17 cellular contexts compared by ENCODE assay signal in the genomic region with DNA sequence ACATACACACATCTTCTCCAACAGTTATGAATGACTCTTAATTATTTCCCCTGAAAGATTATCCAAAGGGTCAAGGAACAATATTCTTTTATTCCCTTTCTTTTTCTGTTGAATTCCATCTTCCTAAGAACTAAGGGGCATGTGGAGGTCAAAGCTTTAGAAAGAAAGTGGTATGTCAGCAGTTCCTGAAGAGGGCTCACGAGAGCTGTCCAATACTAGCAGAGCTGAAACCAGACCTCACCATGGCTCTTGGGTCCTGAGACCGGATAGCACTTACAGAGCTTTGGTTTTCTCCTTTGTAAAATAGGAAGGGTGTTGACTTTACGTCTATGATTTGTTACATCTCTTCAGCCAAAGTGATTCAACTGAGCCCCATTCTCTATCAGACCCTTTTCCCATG.
DNase-seq lines count a peak whose midpoint lies in the region; ATAC-seq and TF ChIP-seq lines count a peak whose summit lies in the region.
"Had no signal": no experiment of that assay in that cellular context is flagged by ENCODE, and none has a peak within 500 bp of the region (broad histone marks: within the 10 kb centered on the region; RNA-seq: fewer than 3 reads in every experiment).

No MANE protein-coding gene starts in this region.

- no peaks in the 10 kb centered on the region for H3K36me3 ChIP-seq in upper lobe of left lung
- H3K36me3 ChIP-seq: tibial artery had no signal

- TF ChIP-seq EP300 in upper lobe of left lung (IDR thresholded peaks at IDR 0.05) = no peak

- DNase-seq in NCI-H82 (lab: John Stamatoyannopoulos, UW) = peak; percentile 18
- DNase-seq in NCI-H82 treated with DMSO at 0.1 percent for 48 hours (lab: John Stamatoyannopoulos, UW; ENCODE audit: unreplicated experiment) = no peak
- DNase-seq in RPMI8226 = peak; percentile 4
- DNase-seq in foreskin melanocyte = peak; percentile 27
- DNase-seq in upper lobe of left lung = peak in 1 of 2 donors; percentile 28
- no peak for DNase-seq in HuH-7 (ENCODE audit: low spot score)
- no peak for DNase-seq in NCI-H187 (lab: John Stamatoyannopoulos, UW)
- DNase-seq: activated CD4-positive, alpha-beta T cell treated with anti-CD3 and anti-CD28 coated beads, Interleukin-2, amount 50 U/mL, for 48 hours; GDM1; KBM-7; NCI-H1436 treated with DMSO at 0.1 percent for 48 hours; NCI-H69; right cardiac atrium; stimulated activated CD8-positive, alpha-beta memory T cell treated with anti-CD3 and anti-CD28 coated beads, Interleukin-4, amount 100 ng/mL, for 48 hours; T1000; tibial artery had no signal

- no peaks in the 10 kb centered on the region for H3K9me3 ChIP-seq in upper lobe of left lung
- H3K9me3 ChIP-seq: tibial artery had no signal

- no peak for TF ChIP-seq CTCF in upper lobe of left lung (IDR thresholded peaks at IDR 0.05)

- no peak for TF ChIP-seq POLR2A in upper lobe of left lung (IDR thresholded peaks at IDR 0.05)

- H3K27me3 ChIP-seq in upper lobe of left lung = no peaks in the 10 kb centered on the region
- H3K27me3 ChIP-seq: tibial artery had no signal

- H3K27ac ChIP-seq in upper lobe of left lung = no peak overlapping the region
- H3K27ac ChIP-seq: tibial artery had no signal

- H3K4me3 ChIP-seq in upper lobe of left lung = no peak overlapping the region
- H3K4me3 ChIP-seq: tibial artery had no signal

- ATAC-seq in upper lobe of left lung (ENCODE audit: low FRiP score in 2 of 2) (peak; percentile 40 to 53), HG03108 (IDR thresholded peaks at IDR 0.05; ENCODE audit: unreplicated experiment) (no peak)
- ATAC-seq: right cardiac atrium had no signal

- whole genome bisulfite sequencing in upper lobe of left lung, 2 donors = 58 to 64% methylated on average over 3 of the region's 3 CpGs

- no peaks in the 10 kb centered on the region for H3K4me1 ChIP-seq in upper lobe of left lung
- H3K4me1 ChIP-seq: tibial artery had no signal

Comparison
In these comparisons a context has a peak if more than half of its experiments do, and no peak if none do; other contexts are left out.
1. DNase-seq: peak in NCI-H82 (single experiment), RPMI8226 (single experiment) and foreskin melanocyte (single experiment); none in NCI-H82 treated with DMSO at 0.1 percent for 48 hours (single experiment), HuH-7 (single experiment) and NCI-H187 (0 of 2).